In genomic region chr3:58102371-58102750, GRCh38 we compare ENCODE assay signal across 19 cellular contexts.
DNase-seq lines count a peak whose midpoint lies in the region; ATAC-seq, FAIRE-seq and TF ChIP-seq lines count a peak whose summit lies in the region.
"Had no signal": no experiment of that assay in that cellular context is flagged by ENCODE, and none has a peak within 500 bp of the region (broad histone marks: within the 10 kb centered on the region; RNA-seq: fewer than 3 reads in every experiment).

No MANE protein-coding gene starts in this region.

- CTCF ChIA-PET in CD8-positive, alpha-beta T cell (lab: Charles Lee) = interaction anchor here (0.7 to 1.1 kb wide), 4 partner anchors 33 to 96 kb away, joined by 3 to 4 read pairs (median 3); no protein-coding TSS in a partner anchor

- no peaks in the 10 kb centered on the region for H3K9me3 Mint-ChIP-seq in CD8-positive, alpha-beta T cell
- H3K9me3 Mint-ChIP-seq: T-helper 1 cell treated with Interleukin-12 subunit alpha and Interleukin-12 subunit beta and Interleukin-4 antibody, amounts not matched to agents 30 μg/mL and 1 μg/mL, for 36 hours had no signal

- H3K27me3 ChIP-seq in bronchial epithelial cell (ENCODE audit: control insufficient read depth, insufficient read depth, low read length) = no peaks in the 10 kb centered on the region
- no peaks in the 10 kb centered on the region for H3K27me3 ChIP-seq in mesenchymal stem cell (ENCODE audit: control insufficient read depth in 1 of 2, insufficient read depth in 1 of 2, low read length in 2 of 2)
- no peaks in the 10 kb centered on the region for H3K27me3 ChIP-seq in stomach
- no peaks in the 10 kb centered on the region for H3K27me3 ChIP-seq in CD8-positive, alpha-beta T cell (ENCODE audit: insufficient read depth, low read length)
- H3K27me3 ChIP-seq: brain microvascular endothelial cell had no signal

- H2BK5ac ChIP-seq in mesenchymal stem cell (ENCODE audit: low read depth, low read length, poor library complexity, severe bottlenecking) = no peak overlapping the region

- H3K27me3 Mint-ChIP-seq in CD8-positive, alpha-beta T cell (ENCODE audit: low read depth) = no peaks in the 10 kb centered on the region

- no peak overlapping the region for H2BK15ac ChIP-seq in mesenchymal stem cell (ENCODE audit: low read depth, poor library complexity, severe bottlenecking)

- H3K23ac ChIP-seq in mesenchymal stem cell (ENCODE audit: low read length in 2 of 2) = no peak overlapping the region

- peaks cover 34% of the 10 kb centered on the region for H3K4me1 Mint-ChIP-seq in CD8-positive, alpha-beta T cell (ENCODE audit: low read depth)

- peaks cover 28% of the 10 kb centered on the region for H3K36me3 ChIP-seq in bronchial epithelial cell (ENCODE audit: control insufficient read depth, insufficient read depth, low read length)
- H3K36me3 ChIP-seq in mesenchymal stem cell (ENCODE audit: control insufficient read depth in 1 of 2, insufficient read depth in 2 of 2, low read depth in 1 of 2, low read length in 2 of 2) = peaks cover 56 to 94% of the 10 kb centered on the region in 2 experiments
- H3K36me3 ChIP-seq in stomach = peaks cover 34 to 94% (median 80%) of the 10 kb centered on the region in 4 donors
- peaks cover 18% of the 10 kb centered on the region for H3K36me3 ChIP-seq in CD8-positive, alpha-beta T cell (ENCODE audit: insufficient read depth, low read length)

- no peak overlapping the region for H3K4ac ChIP-seq in mesenchymal stem cell (ENCODE audit: low read depth in 1 of 2, low read length in 2 of 2)

- H2BK120ac ChIP-seq in mesenchymal stem cell (ENCODE audit: low read depth, low read length) = no peak overlapping the region

- no peak overlapping the region for H3K4me2 ChIP-seq in mesenchymal stem cell (ENCODE audit: low read length, poor library complexity, severe bottlenecking)

- 92% methylated on average over 3 of the region's 4 CpGs for WGBS in mesenchymal stem cell
- WGBS in stomach, 5 donors = 38 to 65% (median 44%) methylated on average over 4 of the region's 4 CpGs

- H3K27ac ChIP-seq in mesenchymal stem cell (ENCODE audit: low read length, poor library complexity, severe bottlenecking) (peak overlapping the region; percentile 5), stomach (peak overlapping the region; percentile 71 to 83 (median 78))
- H3K27ac ChIP-seq in CD8-positive, alpha-beta T cell (ENCODE audit: low read depth, low read length) = no peak overlapping the region
- H3K27ac ChIP-seq: brain microvascular endothelial cell had no signal

- no peak for ATAC-seq in CD8-positive, alpha-beta T cell
- ATAC-seq: left cardiac atrium had no signal

- H2AK5ac ChIP-seq in mesenchymal stem cell (ENCODE audit: low read length, severe bottlenecking) = peak overlapping the region; percentile 47

- intact Hi-C loops in stomach (cut with DNase I; ENCODE audit: low total_unique reads) = no loop called here
- intact Hi-C loops in CD8-positive, alpha-beta T cell (cut with DNase I, micrococcal nuclease) = loop anchor here in 1 of 2 experiments (5.0 kb wide), 1 partner anchor 95 kb away; the partner anchor contains the start of gene FLNB

- DNase-seq in NCI-H2227 treated with DMSO at 0.1 percent for 48 hours (lab: John Stamatoyannopoulos, UW) = peak; percentile 57
- DNase-seq in bronchial epithelial cell (ENCODE audit: low read depth) = peak; percentile 37
- no peak for DNase-seq in mesenchymal stem cell
- no peak for DNase-seq in stomach
- no peak for DNase-seq in GM12891 (ENCODE audit: insufficient read length, low spot score)
- no peak for DNase-seq in central memory CD4-positive, alpha-beta T cell
- DNase-seq in superior temporal gyrus (ENCODE audit: extremely low spot score) = no peak
- DNase-seq in CD8-positive, alpha-beta T cell = no peak
- DNase-seq: activated gamma-delta T cell treated with Interleukin-2 at 50 U/mL for 16 hours; brain microvascular endothelial cell; left cardiac atrium; NCI-H1694; NCI-H510A; posterior cingulate gyrus; SIG-M5; stimulated activated CD4-positive, alpha-beta T cell treated with anti-CD3 and anti-CD28 coated beads, Interleukin-12 subunit alpha, Interleukin-12 subunit beta, amount 100 ng/mL, for 4 hours; stimulated activated naive CD4-positive, alpha-beta T cell had no signal

- H3K18ac ChIP-seq in mesenchymal stem cell (ENCODE audit: low read depth in 1 of 2, low read length in 2 of 2) = no peak overlapping the region

- H2AFZ ChIP-seq in mesenchymal stem cell (ENCODE audit: low read depth, low read length) = no peak overlapping the region

- H3K36me3 Mint-ChIP-seq in CD8-positive, alpha-beta T cell = peaks cover 91% of the 10 kb centered on the region

- no peak overlapping the region for H2BK12ac ChIP-seq in mesenchymal stem cell (ENCODE audit: low read length in 2 of 2)

- H3K9me3 ChIP-seq in mesenchymal stem cell (ENCODE audit: control insufficient read depth, low read length) (no peaks in the 10 kb centered on the region), stomach (no peaks in the 10 kb centered on the region)
- no peaks in the 10 kb centered on the region for H3K9me3 ChIP-seq in CD8-positive, alpha-beta T cell (ENCODE audit: low read length)

- no peak overlapping the region for H3K4me3 ChIP-seq in bronchial epithelial cell (ENCODE audit: low read depth, low read length)
- H3K4me3 ChIP-seq in mesenchymal stem cell (ENCODE audit: insufficient read depth in 1 of 2, low read depth in 1 of 2, low read length in 2 of 2) = no peak overlapping the region
- H3K4me3 ChIP-seq in stomach = no peak overlapping the region
- H3K4me3 ChIP-seq in CD8-positive, alpha-beta T cell (ENCODE audit: low read depth, low read length) = no peak overlapping the region

- POLR2A ChIA-PET in CD8-positive, alpha-beta T cell (lab: Charles Lee) = interaction anchor here (1.0 kb wide), 1 partner anchor 28 kb away, joined by 3 read pairs; no protein-coding TSS in a partner anchor

- TF ChIP-seq POLR2A in stomach (IDR thresholded peaks at IDR 0.05) (no peak), GM12891 (IDR thresholded peaks at IDR 0.05; ENCODE audit: low read depth, low read length) (no peak)

- H3K4me1 ChIP-seq in mesenchymal stem cell (ENCODE audit: control insufficient read depth, insufficient read depth, low read depth, low read length) = peaks cover 4% of the 10 kb centered on the region
- H3K4me1 ChIP-seq in stomach = peaks cover 40 to 63% (median 45%) of the 10 kb centered on the region in 4 donors
- peaks cover 33% of the 10 kb centered on the region for H3K4me1 ChIP-seq in CD8-positive, alpha-beta T cell (ENCODE audit: insufficient read depth, low read length)

- H3K27ac Mint-ChIP-seq in CD8-positive, alpha-beta T cell = no peak overlapping the region
- H3K27ac Mint-ChIP-seq: T-helper 1 cell treated with Interleukin-12 subunit alpha and Interleukin-12 subunit beta and Interleukin-4 antibody, amounts not matched to agents 30 μg/mL and 1 μg/mL, for 36 hours had no signal

- FAIRE-seq in bronchial epithelial cell (lab: Jason Lieb, UNC) = no peak
- no peak for FAIRE-seq in GM12891 (lab: Jason Lieb, UNC)
- FAIRE-seq: H54 had no signal

- H4K8ac ChIP-seq in mesenchymal stem cell (ENCODE audit: low read length) = no peak overlapping the region

- TF ChIP-seq CTCF in bronchial epithelial cell (IDR thresholded peaks at IDR 0.05; ENCODE audit: insufficient read depth, low read length, severe bottlenecking) (no peak), stomach (IDR thresholded peaks at IDR 0.05) (no peak)
- no peak for TF ChIP-seq CTCF in CD8-positive, alpha-beta T cell (IDR thresholded peaks at IDR 0.05)

- H3K14ac ChIP-seq in mesenchymal stem cell (ENCODE audit: low read length in 2 of 2) = no peak overlapping the region

- peaks cover 29% of the 10 kb centered on the region for H3K79me1 ChIP-seq in mesenchymal stem cell (replicated peaks; ENCODE audit: low read length, poor library complexity, severe bottlenecking)

- TF ChIP-seq EP300 in stomach (IDR thresholded peaks at IDR 0.05) = no peak

- H4K91ac ChIP-seq in mesenchymal stem cell (ENCODE audit: low read length) = no peak overlapping the region

- no peak overlapping the region for H3K9ac ChIP-seq in mesenchymal stem cell (ENCODE audit: low read length)

- H3K4me3 Mint-ChIP-seq in CD8-positive, alpha-beta T cell = no peak overlapping the region
- H3K4me3 Mint-ChIP-seq: T-helper 1 cell treated with Interleukin-12 subunit alpha and Interleukin-12 subunit beta and Interleukin-4 antibody, amounts not matched to agents 30 μg/mL and 1 μg/mL, for 36 hours had no signal

TF ChIP-seq in GM12891, 5 proteins besides CTCF, POLR2A, EP300 and RAD21:
- TF ChIP-seq POU2F2 (IDR thresholded peaks at IDR 0.05; ENCODE audit: low read depth, low read length) (no peak), SPI1 (IDR thresholded peaks at IDR 0.05; ENCODE audit: low read depth, low read length) (no peak), TAF1 (IDR thresholded peaks at IDR 0.05; ENCODE audit: low read depth, low read length) (no peak), POLR2AphosphoS5 (IDR thresholded peaks at IDR 0.05; ENCODE audit: low read depth, low read length) (no peak), PAX5 (IDR thresholded peaks at IDR 0.05; ENCODE audit: insufficient read depth, low read length, severe bottlenecking) (no peak)

Comparison
In these comparisons a context has a peak if more than half of its experiments do, and no peak if none do; other contexts are left out.
1. DNase-seq: peak in NCI-H2227 treated with DMSO at 0.1 percent for 48 hours (single experiment) and bronchial epithelial cell (single experiment); none in mesenchymal stem cell (single experiment), stomach (single experiment), GM12891 (single experiment), central memory CD4-positive, alpha-beta T cell (single experiment), superior temporal gyrus (single experiment) and CD8-positive, alpha-beta T cell (0 of 7).